Comparison of ENCODE assay signal across 30 cellular contexts in genomic region chr20:49519212-49519712, GRCh38. TPM values are rescaled to one million over a fixed set of nuclear protein-coding genes. Genes with fewer than 3 reads are reported as not detected.
"Had no signal": no experiment of that assay in that cellular context is flagged by ENCODE, and none has a peak within 500 bp of the region (broad histone marks: within the 10 kb centered on the region; RNA-seq: fewer than 3 reads in every experiment).

No MANE protein-coding gene starts in this region.

- H3K4me3 ChIP-seq: body of pancreas, colonic mucosa, pancreas, prostate gland, smooth muscle cell, stomach, tibial nerve had no signal

- H3K4me1 ChIP-seq: body of pancreas, colonic mucosa, pancreas, prostate gland, tibial nerve had no signal

- H3K9me3 ChIP-seq: body of pancreas, colonic mucosa, neutrophil, pancreas, prostate gland, stomach, tibial nerve had no signal

- H3K4me1 Mint-ChIP-seq: activated CD4-positive, alpha-beta memory T cell treated with anti-CD3 and anti-CD28 coated beads, Interleukin-2, amount 10 ng/mL, durations not matched to agents 7 days and 5 days; activated CD4-positive, alpha-beta T cell treated with anti-CD3 and anti-CD28 coated beads, Interleukin-2, amount 10 ng/mL, durations not matched to agents 7 days and 5 days; nephron; stimulated activated naive B cell treated with anti-CD40 and anti-IgM and Interleukin-4, amounts not matched to agents 10 μg/mL and 1 μg/mL and 100 μg/mL, for 72 hours had no signal

- H3K27me3 ChIP-seq: body of pancreas, colonic mucosa, pancreas, stomach, tibial nerve had no signal

- H3K27ac ChIP-seq: body of pancreas, colonic mucosa, neutrophil, pancreas, prostate gland, stomach, tibial nerve had no signal

- ATAC-seq: activated naive CD4-positive, alpha-beta T cell treated with anti-CD3 and anti-CD28 coated beads, Interleukin-2, amount 50 U/mL, for 72 hours; body of pancreas; left ventricle myocardium superior; pancreas had no signal

- H3K36me3 ChIP-seq: colonic mucosa, neutrophil, pancreas, prostate gland had no signal

- H3K4me3 Mint-ChIP-seq: activated CD4-positive, alpha-beta memory T cell treated with anti-CD3 and anti-CD28 coated beads, Interleukin-2, amount 10 ng/mL, durations not matched to agents 7 days and 5 days; activated CD4-positive, alpha-beta T cell treated with anti-CD3 and anti-CD28 coated beads, Interleukin-2, amount 10 ng/mL, durations not matched to agents 7 days and 5 days; activated T-cell treated with anti-CD3 and anti-CD28 coated beads, Interleukin-2, amount 50 U/mL, for 24 hours; nephron; stimulated activated naive B cell treated with anti-CD40 and anti-IgM and Interleukin-4, amounts not matched to agents 10 μg/mL and 1 μg/mL and 100 μg/mL, for 72 hours had no signal

- H3K9me3 Mint-ChIP-seq: activated CD4-positive, alpha-beta T cell treated with anti-CD3 and anti-CD28 coated beads, Interleukin-2, amount 10 ng/mL, durations not matched to agents 7 days and 5 days; activated T-cell treated with anti-CD3 and anti-CD28 coated beads, Interleukin-2, amount 50 U/mL, for 24 hours; nephron had no signal

- H3K27ac Mint-ChIP-seq: activated CD4-positive, alpha-beta memory T cell treated with anti-CD3 and anti-CD28 coated beads, Interleukin-2, amount 10 ng/mL, durations not matched to agents 7 days and 5 days; activated CD4-positive, alpha-beta T cell treated with anti-CD3 and anti-CD28 coated beads, Interleukin-2, amount 10 ng/mL, durations not matched to agents 7 days and 5 days; activated naive CD4-positive, alpha-beta T cell treated with anti-CD3 and anti-CD28 coated beads, Interleukin-2, amount 50 U/mL, for 72 hours; activated T-cell treated with anti-CD3 and anti-CD28 coated beads, Interleukin-2, amount 50 U/mL, for 24 hours; nephron; stimulated activated naive B cell treated with anti-CD40 and anti-IgM and Interleukin-4, amounts not matched to agents 10 μg/mL and 1 μg/mL and 100 μg/mL, for 72 hours had no signal

- DNase-seq: activated CD4-positive, alpha-beta memory T cell treated with anti-CD3 and anti-CD28 coated beads, Interleukin-2, amount 10 ng/mL, durations not matched to agents 7 days and 5 days; activated CD4-positive, alpha-beta T cell treated with anti-CD3 and anti-CD28 coated beads for 1 hour; activated CD4-positive, alpha-beta T cell treated with anti-CD3 and anti-CD28 coated beads, Interleukin-2, amount 10 ng/mL, durations not matched to agents 7 days and 5 days; activated CD8-positive, alpha-beta memory T cell treated with anti-CD3 and anti-CD28 coated beads, Interleukin-2, amount 50 U/mL, for 48 hours; activated gamma-delta T cell treated with Interleukin-2 at 50 U/mL for 16 hours; activated T-cell treated with anti-CD3 and anti-CD28 coated beads, Interleukin-2, amount 50 U/mL, for 24 hours; anterior cingulate cortex; body of pancreas; cerebellar nuclear complex; colonic mucosa; effector CD8-positive, alpha-beta T cell; head of caudate nucleus; hippocampal formation; left cardiac atrium; left ventricle myocardium superior; pancreas; retina; stimulated activated CD4-positive, alpha-beta T cell treated with anti-CD3 and anti-CD28 coated beads, Interleukin-1b, Interleukin-23, amount 100 ng/mL, for 48 hours; stimulated activated CD4-positive, alpha-beta T cell treated with anti-CD3 and anti-CD28 coated beads, Interleukin-4, amount 100 ng/mL, for 4 hours; stimulated activated CD8-positive, alpha-beta memory T cell treated with anti-CD3 and anti-CD28 coated beads, Interleukin-4, amount 100 ng/mL, for 48 hours; stimulated activated naive B cell treated with anti-CD40 and anti-IgM and Interleukin-4, amounts not matched to agents 10 μg/mL and 1 μg/mL and 100 μg/mL, for 72 hours; stomach had no signal

RNA-seq across cellular contexts. Expression of gene KCNB1, which starts 36.8 kb away (rescaled TPM):
- total RNA-seq: activated naive CD4-positive, alpha-beta T cell treated with anti-CD3 and anti-CD28 coated beads, Interleukin-2, amount 50 U/mL, for 72 hours; dermis microvascular lymphatic vessel endothelial cell; epithelial cell of proximal tubule; smooth muscle cell had no signal

RNA-seq across cellular contexts. Expression of gene PTGIS, which starts 48.7 kb away (rescaled TPM):
- total RNA-seq: epithelial cell of proximal tubule had no signal
